8 cellular contexts compared by ENCODE assay signal in the genomic region with DNA sequence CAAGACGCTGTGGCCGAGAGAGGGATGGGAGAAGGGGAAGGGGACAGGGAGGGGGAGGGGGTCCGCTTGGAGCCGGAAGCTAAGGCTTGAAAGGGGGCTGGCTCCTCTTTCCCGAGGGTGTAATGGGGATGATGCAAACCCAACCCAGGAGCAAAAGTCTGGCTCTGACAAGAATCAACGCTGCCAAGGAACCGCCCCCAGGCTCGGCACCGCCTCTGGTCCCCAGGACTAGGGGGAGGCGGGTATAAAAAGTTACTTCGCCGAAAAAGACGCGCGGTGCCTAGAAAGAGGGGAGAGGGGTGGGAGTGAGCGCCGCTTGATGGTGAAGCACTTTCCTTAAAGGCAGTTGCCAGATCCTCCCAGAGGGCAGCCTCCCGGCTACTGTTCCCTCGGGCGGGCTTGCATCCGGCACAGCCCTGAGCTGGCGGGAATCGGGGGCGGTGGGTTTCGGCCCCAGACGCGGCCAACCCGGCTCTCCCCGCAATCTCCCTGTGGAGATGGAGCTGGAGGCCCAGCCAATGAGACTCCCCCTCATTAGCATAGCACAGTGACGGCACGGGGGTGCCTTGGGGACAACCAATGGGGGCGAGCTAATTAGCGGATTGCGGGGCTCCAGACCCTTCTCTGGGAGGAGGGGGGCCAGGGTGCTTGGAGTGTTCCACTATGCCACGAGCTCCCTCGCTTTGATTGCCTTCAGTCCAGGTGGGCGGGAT. TPM values are rescaled to one million over a fixed set of nuclear protein-coding genes. Genes with fewer than 3 reads are reported as not detected.
DNase-seq lines count a peak whose midpoint lies in the region; FAIRE-seq and TF ChIP-seq lines count a peak whose summit lies in the region.

A gene (minus strand): TSS at position 40 of the 713 bp plus-strand sequence. CDS start 131 bp downstream, outside the sequence.

- peak within 1 kb of the TSS; percentile 74 for H3K9ac ChIP-seq in skeletal muscle satellite cell (ENCODE audit: low read depth, low read length)

- H3K9me3 Mint-ChIP-seq in activated naive CD4-positive, alpha-beta T cell treated with anti-CD3 and anti-CD28 coated beads, Interleukin-2, amount 50 U/mL, for 24 hours, result peaks cover 11% of the 10 kb centered on the region

- no peak for FAIRE-seq in bronchial epithelial cell (lab: Jason Lieb, UNC)
- no peak for FAIRE-seq in GM12892 (lab: Jason Lieb, UNC)

- H3K36me3 ChIP-seq in bronchial epithelial cell (ENCODE audit: control insufficient read depth, insufficient read depth, low read length), result no peaks in the 10 kb centered on the region
- H3K36me3 ChIP-seq in skeletal muscle satellite cell (ENCODE audit: insufficient read depth, low read length), result no peaks in the 10 kb centered on the region

- H3K4me1 ChIP-seq in skeletal muscle satellite cell (ENCODE audit: control insufficient read depth, insufficient read depth, low read length), result peaks cover 7% of the 10 kb centered on the region

- H3K27me3 ChIP-seq in bronchial epithelial cell (ENCODE audit: control insufficient read depth, insufficient read depth, low read length) (no peaks in the 10 kb centered on the region), skeletal muscle satellite cell (ENCODE audit: control insufficient read depth, insufficient read depth, low read length) (no peaks in the 10 kb centered on the region)

- DNase-seq in activated naive CD4-positive, alpha-beta T cell treated with anti-CD3 and anti-CD28 coated beads, Interleukin-2, amount 50 U/mL, for 16 hours, result no peak
- DNase-seq in NCI-H524 treated with DMSO at 0.1 percent for 48 hours (lab: John Stamatoyannopoulos, UW) (peak; percentile 81), bronchial epithelial cell (ENCODE audit: low read depth) (peak; percentile 5), iPS-NIHi11 (ENCODE audit: low spot score) (peak; percentile 80), GM12892 (ENCODE audit: insufficient read length) (no peak), T1000 (lab: John Stamatoyannopoulos, UW) (no peak)

- H3K36me3 Mint-ChIP-seq in activated naive CD4-positive, alpha-beta T cell treated with anti-CD3 and anti-CD28 coated beads, Interleukin-2, amount 50 U/mL, for 24 hours, result no peaks in the 10 kb centered on the region

- peaks cover 5% of the 10 kb centered on the region for H3K4me1 Mint-ChIP-seq in activated naive CD4-positive, alpha-beta T cell treated with anti-CD3 and anti-CD28 coated beads, Interleukin-2, amount 50 U/mL, for 24 hours

- no peak within 1 kb of the TSS for H3K27ac Mint-ChIP-seq in activated naive CD4-positive, alpha-beta T cell treated with anti-CD3 and anti-CD28 coated beads, Interleukin-2, amount 50 U/mL, for 24 hours

- H3K4me3 Mint-ChIP-seq in activated naive CD4-positive, alpha-beta T cell treated with anti-CD3 and anti-CD28 coated beads, Interleukin-2, amount 50 U/mL, for 24 hours, result peak within 1 kb of the TSS; percentile 5

- peak within 1 kb of the TSS; percentile 96 for H3K4me2 ChIP-seq in skeletal muscle satellite cell (ENCODE audit: low read length)

- no peak for TF ChIP-seq CTCF in bronchial epithelial cell (IDR thresholded peaks at IDR 0.05; ENCODE audit: insufficient read depth, low read length, severe bottlenecking)

- H3K4me3 ChIP-seq in bronchial epithelial cell (ENCODE audit: low read depth, low read length) (peak within 1 kb of the TSS; percentile 51), skeletal muscle satellite cell (ENCODE audit: low read length) (peak within 1 kb of the TSS; percentile 79)

- H3K27me3 Mint-ChIP-seq in activated naive CD4-positive, alpha-beta T cell treated with anti-CD3 and anti-CD28 coated beads, Interleukin-2, amount 50 U/mL, for 24 hours, result peaks cover 24% of the 10 kb centered on the region

- TF ChIP-seq POLR2A in GM12892 (IDR thresholded peaks at IDR 0.05; ENCODE audit: low read depth, low read length), result no peak

- no peaks in the 10 kb centered on the region for H3K9me3 ChIP-seq in skeletal muscle satellite cell (replicated peaks; ENCODE audit: low read length)

RNA-seq across cellular contexts. Expression of the gene that starts here (rescaled TPM):
- under 0.01 and 0.38 TPM in 2 replicates for total RNA-seq in bronchial epithelial cell
- 0.44 and 0.76 TPM in 2 replicates for total RNA-seq in skeletal muscle satellite cell (2012; rRNA removed)
- polyA plus RNA-seq in GM12892 (2012; ENCODE audit: missing spikeins), result not detected

Comparison
In these comparisons a context has a peak if more than half of its experiments do, and no peak if none do; other contexts are left out.
1. Peak in DNase-seq and H3K4me3 ChIP-seq in bronchial epithelial cell; RNA of the gene not detected or under 1 TPM.
2. DNase-seq: peak in NCI-H524 treated with DMSO at 0.1 percent for 48 hours (single experiment) and iPS-NIHi11 (single experiment); none in activated naive CD4-positive, alpha-beta T cell treated with anti-CD3 and anti-CD28 coated beads, Interleukin-2, amount 50 U/mL, for 16 hours (single experiment), GM12892 (single experiment) and T1000 (single experiment).